Comparison of ENCODE assay signal across 8 cellular contexts in the genomic region with DNA sequence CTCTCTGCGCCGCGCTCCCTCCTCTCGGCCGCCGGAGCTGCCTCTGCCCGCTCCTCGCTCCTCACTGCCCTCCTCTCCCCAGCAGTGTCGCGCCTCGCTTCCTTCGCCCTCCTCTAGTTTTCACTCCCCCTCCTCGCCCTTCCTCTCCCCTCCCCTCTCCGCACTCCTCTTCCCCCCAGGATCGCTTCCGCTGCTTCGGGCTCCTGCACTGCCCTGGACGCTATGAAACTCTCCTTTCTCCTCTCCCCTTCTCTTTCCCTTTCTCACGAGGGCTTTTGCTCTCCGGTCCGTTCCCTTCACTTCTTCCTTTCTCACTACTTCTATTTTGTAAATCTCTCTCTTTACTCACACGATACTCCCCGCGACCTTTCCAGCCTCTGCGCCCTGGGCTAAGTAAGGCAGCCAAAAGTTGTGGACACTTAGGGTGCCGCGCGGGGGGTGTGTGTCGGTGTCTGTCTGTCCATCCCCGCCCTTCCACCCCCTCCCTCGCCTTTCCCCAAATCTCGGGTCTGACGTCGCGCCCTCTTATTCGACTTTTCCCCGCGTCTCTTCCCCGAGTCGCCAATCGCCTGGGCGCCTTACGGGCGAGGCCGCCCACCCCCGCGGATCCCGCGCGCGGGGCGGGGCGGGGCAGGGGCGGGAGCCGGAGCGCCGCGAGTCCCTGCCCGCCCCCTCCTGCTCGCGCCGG. TPM values are rescaled to one million over a fixed set of nuclear protein-coding genes. Genes with fewer than 3 reads are reported as not detected.
DNase-seq lines count a peak whose midpoint lies in the region; ATAC-seq and TF ChIP-seq lines count a peak whose summit lies in the region.

A gene (minus strand): TSS at position 458 of the 688 bp plus-strand sequence. CDS start 737 bp downstream, outside the sequence.

- no peak for TF ChIP-seq CTCF in GM23338 (conservative IDR thresholded peaks at IDR 0.05; ENCODE audit: low read depth in 2 of 2)
- no peak for TF ChIP-seq CTCF in right atrium auricular region (IDR thresholded peaks at IDR 0.05)

- ATAC-seq in GM23338, result peak; percentile 15
- no peak for ATAC-seq in HG02981 (IDR thresholded peaks at IDR 0.05; ENCODE audit: unreplicated experiment)
- ATAC-seq in GM18873 (IDR thresholded peaks at IDR 0.05; ENCODE audit: low FRiP score, unreplicated experiment), result no peak

- no peaks in the 10 kb centered on the region; the same call in 2 of the 3 replicates for H3K36me3 Mint-ChIP-seq in GM23338 (ENCODE audit: low read depth)

- peak within 1 kb of the TSS; percentile 94 for H3K4me2 ChIP-seq in GM23338

- H3K9me3 ChIP-seq in right atrium auricular region, result no peaks in the 10 kb centered on the region

- peak within 1 kb of the TSS; percentile 92 for H3K4me3 Mint-ChIP-seq in GM23338

- H3K27ac ChIP-seq in ACC112 (ENCODE audit: low read depth, low read length) (peak within 1 kb of the TSS; percentile 94), GM23338 (ENCODE audit: low read depth) (peak within 1 kb of the TSS; percentile 86; the same call in 1 of the 2 replicates), right atrium auricular region (peak within 1 kb of the TSS; percentile 79 to 82), rectal smooth muscle tissue (ENCODE audit: low read depth, low read length) (no peak within 1 kb of the TSS)

- peak within 1 kb of the TSS; percentile 87 for H3K4me3 ChIP-seq in ACC112 (ENCODE audit: low read depth, low read length)
- H3K4me3 ChIP-seq in GM23338, result peak within 1 kb of the TSS; percentile 94
- H3K4me3 ChIP-seq in right atrium auricular region, result peak within 1 kb of the TSS; percentile 47 to 61
- peak within 1 kb of the TSS; percentile 68 for H3K4me3 ChIP-seq in rectal smooth muscle tissue (ENCODE audit: low read length)

- H3K79me2 ChIP-seq in ACC112 (ENCODE audit: control insufficient read depth, insufficient read depth, low read length, unreplicated experiment) (peaks cover 14% of the 10 kb centered on the region), GM23338 (replicated peaks; ENCODE audit: insufficient read depth) (no peaks in the 10 kb centered on the region)

- H3F3A ChIP-seq in GM23338 (replicated peaks; ENCODE audit: low read depth), result peaks cover 4% of the 10 kb centered on the region

- DNase-seq in GM23338 (ENCODE audit: low spot score), result peak; percentile 94
- peak; percentile 78 for DNase-seq in NCI-H460 (ENCODE audit: extremely low read depth, low read depth)
- peak; percentile 58 for DNase-seq in amniotic epithelial cell (ENCODE audit: low read depth)
- DNase-seq in right atrium auricular region (ENCODE audit: low spot score), result peak; percentile 83

- no peaks in the 10 kb centered on the region for H3K27me3 ChIP-seq in ACC112 (ENCODE audit: insufficient read depth, low read length)
- peaks cover 88% of the 10 kb centered on the region for H3K27me3 ChIP-seq in GM23338 (ENCODE audit: insufficient read depth)
- H3K27me3 ChIP-seq in right atrium auricular region, result peaks cover 21 to 54% of the 10 kb centered on the region in 2 donors
- H3K27me3 ChIP-seq in rectal smooth muscle tissue (ENCODE audit: control insufficient read depth, insufficient read depth, low read length), result peaks cover 61% of the 10 kb centered on the region

- H3K27me3 Mint-ChIP-seq in GM23338 (ENCODE audit: insufficient read depth, low read depth, poor library complexity), result peaks cover 88% of the 10 kb centered on the region

- H4K20me1 ChIP-seq in GM23338 (replicated peaks; ENCODE audit: insufficient read depth), result peaks cover 5% of the 10 kb centered on the region; the same call in 1 of the 2 replicates

- H3K36me3 ChIP-seq in ACC112 (ENCODE audit: insufficient read depth, low read length), result 0 out of 2 replicates have a peak, but pooled peaks cover 5% of the 10 kb centered on the region
- no peaks in the 10 kb centered on the region for H3K36me3 ChIP-seq in GM23338 (ENCODE audit: insufficient read depth)
- no peaks in the 10 kb centered on the region for H3K36me3 ChIP-seq in right atrium auricular region
- no peaks in the 10 kb centered on the region for H3K36me3 ChIP-seq in rectal smooth muscle tissue (ENCODE audit: control insufficient read depth, insufficient read depth, low read length)

- H3K4me1 ChIP-seq in ACC112 (ENCODE audit: control insufficient read depth, insufficient read depth, low read length, unreplicated experiment) (peaks cover 4% of the 10 kb centered on the region), GM23338 (ENCODE audit: insufficient read depth) (peaks cover 29% of the 10 kb centered on the region), right atrium auricular region (peaks cover 0 to 56% of the 10 kb centered on the region in 2 donors), rectal smooth muscle tissue (ENCODE audit: control insufficient read depth, insufficient read depth, low read length) (peaks cover 3% of the 10 kb centered on the region)

- H2AFZ ChIP-seq in ACC112 (ENCODE audit: low read length, unreplicated experiment) (peak within 1 kb of the TSS; percentile 72), GM23338 (peak within 1 kb of the TSS; percentile 98)

- no peaks in the 10 kb centered on the region; the same call in 2 of the 3 replicates for H3K9me3 Mint-ChIP-seq in GM23338

- no peak within 1 kb of the TSS for H3K9ac ChIP-seq in rectal smooth muscle tissue (ENCODE audit: low read length)

- H3K9me2 ChIP-seq in GM23338 (ENCODE audit: insufficient read depth), result no peaks in the 10 kb centered on the region

- no peak within 1 kb of the TSS; the same call in 1 of the 2 replicates for H3K27ac Mint-ChIP-seq in GM23338

- peaks cover 39% of the 10 kb centered on the region for H3K4me1 Mint-ChIP-seq in GM23338

TF ChIP-seq in GM23338, 12 proteins besides CTCF, POLR2A, EP300 and RAD21:
- TF ChIP-seq CREB1 (CRISPR knock-in tag; IDR thresholded peaks at IDR 0.05; ENCODE audit: low read depth) (peak; percentile 86), POLR2AphosphoS5 (IDR thresholded peaks at IDR 0.05; ENCODE audit: low read depth) (no peak), EZH2phosphoT487 (IDR thresholded peaks at IDR 0.05; ENCODE audit: unreplicated experiment) (no peak), EZH2 (IDR thresholded peaks at IDR 0.05; ENCODE audit: low read depth, unreplicated experiment) (peak; percentile 40)
- TF ChIP-seq, protein P1, sequence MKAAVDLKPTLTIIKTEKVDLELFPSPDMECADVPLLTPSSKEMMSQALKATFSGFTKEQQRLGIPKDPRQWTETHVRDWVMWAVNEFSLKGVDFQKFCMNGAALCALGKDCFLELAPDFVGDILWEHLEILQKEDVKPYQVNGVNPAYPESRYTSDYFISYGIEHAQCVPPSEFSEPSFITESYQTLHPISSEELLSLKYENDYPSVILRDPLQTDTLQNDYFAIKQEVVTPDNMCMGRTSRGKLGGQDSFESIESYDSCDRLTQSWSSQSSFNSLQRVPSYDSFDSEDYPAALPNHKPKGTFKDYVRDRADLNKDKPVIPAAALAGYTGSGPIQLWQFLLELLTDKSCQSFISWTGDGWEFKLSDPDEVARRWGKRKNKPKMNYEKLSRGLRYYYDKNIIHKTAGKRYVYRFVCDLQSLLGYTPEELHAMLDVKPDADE (IDR thresholded peaks at IDR 0.05), result 0 out of 2 replicates have a peak, but pooled peaks have one; percentile 26
TF ChIP-seq in GM23338: peak in this region for 3.

RNA-seq across cellular contexts. Expression of the gene that starts here (rescaled TPM):
- total RNA-seq in GM23338 (2014; rRNA removed; shearing (Covaris generic)), result 0.90 and 1.7 TPM in 2 replicates
- polyA plus RNA-seq in GM23338 (2016; fragmentation: Nextera tagmentation; extraction: Ambion mirVana), result 1.6 and 2.3 TPM in 2 replicates
- total RNA-seq in NCI-H460 (2014; rRNA removed; shearing (Covaris generic)), result 8.5 and 9.6 TPM in 2 replicates
- polyA plus RNA-seq in NCI-H460 (2014; cell fraction: nucleus; rRNA removed), result 3.1 and 5.6 TPM in 2 replicates
- 10 to 100 TPM in 1 of 2 donors, 1 to 10 TPM in 1; 5.0 to 21.6 TPM for total RNA-seq in right atrium auricular region
